Comparison of ENCODE assay signal across 29 cellular contexts in genomic region chr2:155547571-155547970, GRCh38.
"Had no signal": no experiment of that assay in that cellular context is flagged by ENCODE, and none has a peak within 500 bp of the region (broad histone marks: within the 10 kb centered on the region; RNA-seq: fewer than 3 reads in every experiment).

No MANE protein-coding gene starts in this region.

- DNase-seq: activated CD4-positive, alpha-beta T cell treated with anti-CD3 and anti-CD28 coated beads for 48 hours; activated CD4-positive, alpha-beta T cell treated with anti-CD3 and anti-CD28 coated beads, Interleukin-2, amount 50 U/mL, for 48 hours; activated CD8-positive, alpha-beta memory T cell treated with anti-CD3 and anti-CD28 coated beads for 24 hours; activated CD8-positive, alpha-beta memory T cell treated with anti-CD3 and anti-CD28 coated beads, Interleukin-2, amount 50 U/mL, for 4 hours; activated T-cell treated with anti-CD3 and anti-CD28 coated beads, Interleukin-2, amount 50 U/mL, for 4 hours; anterior cingulate cortex; body of pancreas; dorsolateral prefrontal cortex; effector memory CD4-positive, alpha-beta T cell; gastrocnemius medialis; glutamatergic neuron; left lung; naive B cell; nephron progenitor cell; pancreas; spleen; stimulated activated naive CD4-positive, alpha-beta T cell; T-helper 17 cell; T1000; WERI-Rb-1 had no signal

- H3K4me1 Mint-ChIP-seq: naive B cell, nephron progenitor cell, T-helper 17 cell had no signal

- H3K4me3 ChIP-seq: body of pancreas, cardiac muscle cell, left lung, lung, prostate gland had no signal

- H3K4me1 ChIP-seq: body of pancreas, gastrocnemius medialis, left lung, pancreas, prostate gland, spleen, tibial nerve had no signal

- H3K27ac ChIP-seq: body of pancreas, cardiac muscle cell, coronary artery, dorsolateral prefrontal cortex, gastrocnemius medialis, left lung, pancreas, prostate gland, spleen, tibial nerve, WERI-Rb-1 had no signal

- H3K9me3 Mint-ChIP-seq: nephron progenitor cell had no signal

- H3K36me3 Mint-ChIP-seq: activated naive CD4-positive, alpha-beta T cell treated with anti-CD3 and anti-CD28 coated beads, Interleukin-2, amount 50 U/mL, for 72 hours; mesothelial cell of epicardium; naive B cell had no signal

- FAIRE-seq: islet of Langerhans, pancreas had no signal

- H3K4me3 Mint-ChIP-seq: activated T-cell treated with anti-CD3 and anti-CD28 coated beads, Interleukin-2, amount 50 U/mL, for 4 hours; mesothelial cell of epicardium; naive B cell; nephron progenitor cell; T-helper 17 cell had no signal

- H3K27me3 ChIP-seq: body of pancreas, cardiac muscle cell, dorsolateral prefrontal cortex, gastrocnemius medialis, left lung, pancreas, spleen, tibial nerve had no signal

- H3K27ac Mint-ChIP-seq: activated naive CD4-positive, alpha-beta T cell treated with anti-CD3 and anti-CD28 coated beads, Interleukin-2, amount 50 U/mL, for 72 hours; activated T-helper 2 cell treated with anti-CD3 and anti-CD28 coated beads, Interferon-gamma antibody, Interleukin-2, Interleukin-4, amounts not matched to agents 10 μg/mL and 5 μg/mL and 100 μg/mL, durations not matched to agents 14 hours and 24 hours and 36 hours; mesothelial cell of epicardium; naive B cell; nephron progenitor cell; T-helper 17 cell had no signal

- H3K36me3 ChIP-seq: cardiac muscle cell, gastrocnemius medialis, left lung, pancreas, prostate gland, spleen, tibial nerve, WERI-Rb-1 had no signal

- H3K9me3 ChIP-seq: body of pancreas, gastrocnemius medialis, pancreas, prostate gland, tibial nerve had no signal

- H3K27me3 Mint-ChIP-seq: naive B cell, T-helper 17 cell had no signal
